In genomic region chr1:5423109-5423508, GRCh38 we compare ENCODE assay signal across 10 cellular contexts.
DNase-seq lines count a peak whose midpoint lies in the region; ATAC-seq and TF ChIP-seq lines count a peak whose summit lies in the region.
"Had no signal": no experiment of that assay in that cellular context is flagged by ENCODE, and none has a peak within 500 bp of the region (broad histone marks: within the 10 kb centered on the region; RNA-seq: fewer than 3 reads in every experiment).

No MANE protein-coding gene starts in this region.

- H3K27me3 ChIP-seq in esophagus muscularis mucosa (peaks cover 0 to 81% (median 11%) of the 10 kb centered on the region in 4 donors), suprapubic skin (peaks cover 55% of the 10 kb centered on the region)

- no peaks in the 10 kb centered on the region for H3K9me3 Mint-ChIP-seq in activated naive CD8-positive, alpha-beta T cell (ENCODE audit: low read depth)

- no peak overlapping the region for H3K27ac ChIP-seq in esophagus muscularis mucosa (replicated peaks in 1 of 4)
- no peak overlapping the region for H3K27ac ChIP-seq in suprapubic skin

- TF ChIP-seq EP300 in esophagus muscularis mucosa (IDR thresholded peaks at IDR 0.05) (no peak), suprapubic skin (IDR thresholded peaks at IDR 0.05) (no peak)

- no peaks in the 10 kb centered on the region for H3K36me3 ChIP-seq in esophagus muscularis mucosa
- H3K36me3 ChIP-seq in suprapubic skin = no peaks in the 10 kb centered on the region

- no peak for TF ChIP-seq CTCF in esophagus muscularis mucosa (IDR thresholded peaks at IDR 0.05)
- TF ChIP-seq CTCF in suprapubic skin (IDR thresholded peaks at IDR 0.05) = no peak

- H3K27me3 Mint-ChIP-seq in activated naive CD8-positive, alpha-beta T cell = peaks cover 3% of the 10 kb centered on the region

- intact Hi-C loops in esophagus muscularis mucosa (cut with DNase I) = no loop called here

- TF ChIP-seq POLR2A in esophagus muscularis mucosa (IDR thresholded peaks at IDR 0.05; ENCODE audit: low read depth) (no peak), suprapubic skin (IDR thresholded peaks at IDR 0.05) (no peak)

- no peak overlapping the region for H3K27ac Mint-ChIP-seq in activated naive CD8-positive, alpha-beta T cell

- H3K36me3 Mint-ChIP-seq in activated naive CD8-positive, alpha-beta T cell = no peaks in the 10 kb centered on the region
- H3K36me3 Mint-ChIP-seq: brain had no signal

- peak; percentile 83 for DNase-seq in NCI-H1105 treated with DMSO at 0.1 percent for 48 hours (lab: John Stamatoyannopoulos, UW)
- peak; percentile 11 for DNase-seq in stimulated activated CD8-positive, alpha-beta memory T cell treated with anti-CD3 and anti-CD28 coated beads, Interleukin-12 subunit alpha, Interleukin-12 subunit beta, amount 100 ng/mL, for 1 hour (ENCODE audit: low read depth)
- no peak for DNase-seq in esophagus muscularis mucosa (ENCODE audit: extremely low spot score)
- DNase-seq in GM19240 (ENCODE audit: insufficient read length, low spot score) = no peak
- DNase-seq in suprapubic skin (ENCODE audit: low spot score in 2 of 2) = no peak

- no peak overlapping the region for H3K4me3 ChIP-seq in esophagus muscularis mucosa
- no peak overlapping the region for H3K4me3 ChIP-seq in suprapubic skin
- H3K4me3 ChIP-seq: GM12878 had no signal

- 12% methylated on average over 9 of the region's 10 CpGs for WGBS in esophagus muscularis mucosa
- 5% methylated on average over 6 of the region's 10 CpGs for WGBS in suprapubic skin

- ATAC-seq in SK-N-SH treated with all-trans-retinoic acid at 6 μM for 48 hours (peak; percentile 43; the same call in 1 of the 3 replicates), GM19467 (IDR thresholded peaks at IDR 0.05; ENCODE audit: unreplicated experiment) (no peak)
- ATAC-seq: GM12878 had no signal

- peak overlapping the region; percentile 58 for H3K4me3 Mint-ChIP-seq in activated naive CD8-positive, alpha-beta T cell

- H3K4me1 ChIP-seq in esophagus muscularis mucosa (no peaks in the 10 kb centered on the region), suprapubic skin (peaks cover 16% of the 10 kb centered on the region)

- peaks cover 37% of the 10 kb centered on the region for H3K4me1 Mint-ChIP-seq in activated naive CD8-positive, alpha-beta T cell (ENCODE audit: low read depth)

- no peaks in the 10 kb centered on the region for H3K9me3 ChIP-seq in esophagus muscularis mucosa
- H3K9me3 ChIP-seq in suprapubic skin = no peaks in the 10 kb centered on the region

TF ChIP-seq in SK-N-SH treated with all-trans-retinoic acid at 6 μM for 48 hours, 23 proteins besides CTCF, POLR2A, EP300 and RAD21:
- TF ChIP-seq TOX (CRISPR knock-in tag; IDR thresholded peaks at IDR 0.05; ENCODE audit: borderline replicate concordance) = no peak
- TF ChIP-seq ESRRG (CRISPR knock-in tag; IDR thresholded peaks at IDR 0.05) = no peak
- TF ChIP-seq PPARA (CRISPR knock-in tag; IDR thresholded peaks at IDR 0.05; ENCODE audit: borderline replicate concordance) = no peak
- 0 out of 2 replicates have a peak, but pooled peaks have one; percentile 36 for TF ChIP-seq CSRNP3 (CRISPR knock-in tag; IDR thresholded peaks at IDR 0.05)
- TF ChIP-seq POU6F1 (CRISPR knock-in tag; IDR thresholded peaks at IDR 0.05; ENCODE audit: borderline replicate concordance, low read depth) = no peak
- TF ChIP-seq ZC3H10 (CRISPR knock-in tag; IDR thresholded peaks at IDR 0.05) = no peak
- TF ChIP-seq GLIS3 (CRISPR knock-in tag; IDR thresholded peaks at IDR 0.05) = 0 out of 2 replicates have a peak, but pooled peaks have one; percentile 11
- TF ChIP-seq ZNF70 (CRISPR knock-in tag; IDR thresholded peaks at IDR 0.05) = 0 out of 2 replicates have a peak, but pooled peaks have one; percentile 7
- TF ChIP-seq TCF4 (CRISPR knock-in tag; IDR thresholded peaks at IDR 0.05; ENCODE audit: borderline replicate concordance) = peak; percentile 76
- no peak for TF ChIP-seq ZFP3 (CRISPR knock-in tag; IDR thresholded peaks at IDR 0.05)
- no peak for TF ChIP-seq BACH2 (CRISPR knock-in tag; IDR thresholded peaks at IDR 0.05; ENCODE audit: borderline replicate concordance)
- TF ChIP-seq TSHZ2 (CRISPR knock-in tag; IDR thresholded peaks at IDR 0.05) = peak; percentile 62; the same call in 1 of the 2 replicates

Comparison
In these comparisons a context has a peak if more than half of its experiments do, and no peak if none do; other contexts are left out.
1. DNase-seq: peak in NCI-H1105 treated with DMSO at 0.1 percent for 48 hours (single experiment) and stimulated activated CD8-positive, alpha-beta memory T cell treated with anti-CD3 and anti-CD28 coated beads, Interleukin-12 subunit alpha, Interleukin-12 subunit beta, amount 100 ng/mL, for 1 hour (single experiment); none in esophagus muscularis mucosa (single experiment), GM19240 (single experiment) and suprapubic skin (0 of 2).